ENCODE assay signal across 8 cellular contexts in the genomic region with DNA sequence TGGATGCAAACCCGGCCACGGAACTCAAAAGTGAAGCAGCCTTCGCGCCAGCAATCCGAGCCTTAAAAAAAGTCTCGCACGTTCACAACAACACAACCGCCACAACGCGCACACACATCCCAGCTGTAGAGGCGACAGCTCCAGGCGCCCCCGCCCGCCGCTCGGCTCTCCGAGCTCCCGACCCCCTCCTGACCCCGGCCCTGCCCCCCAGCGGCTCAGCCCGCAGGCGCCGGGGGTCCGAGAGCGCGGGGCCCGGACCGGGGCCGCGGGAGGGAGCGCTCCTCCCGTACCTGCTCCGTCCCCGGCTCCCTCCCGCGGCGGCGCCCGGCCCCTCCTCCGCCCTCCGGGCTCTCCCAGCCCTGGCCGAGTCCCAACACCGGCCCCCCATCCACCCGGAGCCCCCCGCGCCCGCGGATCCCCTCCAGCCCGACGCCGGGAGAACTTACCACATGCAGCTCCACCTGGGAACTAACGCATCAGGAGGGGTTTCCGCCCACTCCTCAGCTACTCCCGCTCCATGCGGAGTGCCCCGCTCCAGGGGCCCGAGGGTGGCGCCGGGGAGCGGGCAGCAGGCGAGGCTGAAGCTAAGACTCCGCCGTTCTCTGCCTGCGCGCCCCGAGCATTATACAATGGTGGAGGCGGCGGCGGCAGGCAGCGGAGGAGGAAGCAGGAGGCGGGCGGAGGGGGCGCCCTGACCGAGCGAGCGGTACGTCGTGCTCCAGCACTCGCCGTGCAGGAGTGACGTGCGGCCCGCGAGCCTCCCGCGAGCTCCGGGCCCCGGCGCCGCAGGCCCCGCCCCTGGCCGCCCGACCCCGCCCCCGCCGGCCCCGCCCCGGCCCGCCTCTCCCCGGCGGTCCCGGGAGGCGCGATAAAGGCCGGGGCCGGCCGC. TPM values are rescaled to one million over a fixed set of nuclear protein-coding genes. Genes with fewer than 3 reads are reported as not detected.
A peak's percentile ranks its signal among the peaks of the same experiment; 100 is the strongest.
DNase-seq lines count a peak whose midpoint lies in the region; ATAC-seq and TF ChIP-seq lines count a peak whose summit lies in the region.

Gene SERTAD2 (minus strand): TSS at position 740 of the 889 bp plus-strand sequence. CDS start 17,042 bp downstream, outside the sequence.

- peak within 1 kb of the TSS; percentile 73 for H3K27ac Mint-ChIP-seq in stimulated activated effector memory CD8-positive, alpha-beta T cell treated with anti-CD3 and anti-CD28 coated beads, Interleukin-12 subunit alpha, Interleukin-12 subunit beta, amount 100 ng/mL, for 72 hours

- TF ChIP-seq POLR2A in IMR-90 (IDR thresholded peaks at IDR 0.05; ENCODE audit: low read depth, low read length), result no peak

- DNase-seq in D341Med (ENCODE audit: low spot score), result peak; percentile 96
- peak; percentile 84 for DNase-seq in IMR-90
- peak; percentile 81 for DNase-seq in PC-3
- DNase-seq in activated T-cell treated with anti-CD3 and anti-CD28 coated beads for 48 hours (ENCODE audit: low read depth), result peak; percentile 78
- peak; percentile 67 to 86 for DNase-seq in stimulated activated effector memory CD8-positive, alpha-beta T cell treated with anti-CD3 and anti-CD28 coated beads, Interleukin-12 subunit alpha, Interleukin-12 subunit beta, amount 100 ng/mL, for 72 hours (ENCODE audit: low spot score in 2 of 2)

- H2AK5ac ChIP-seq in IMR-90 (ENCODE audit: low read depth, low read length), result peak within 1 kb of the TSS; percentile 91

- in situ Hi-C loops in IMR-90 (cut with MboI; ENCODE audit: low sequenced_read_pairs), result no loop called here

- peaks cover 10 to 36% of the 10 kb centered on the region in 2 experiments; a peak in 3 of 4 replicates for H3K79me1 ChIP-seq in IMR-90 (ENCODE audit: low read depth in 1 of 2, low read length in 2 of 2)

- H3F3A ChIP-seq in PC-3 (ENCODE audit: low read length, unreplicated experiment), result peaks cover 6% of the 10 kb centered on the region

- H4K8ac ChIP-seq in IMR-90 (ENCODE audit: low read depth in 2 of 2, low read length in 2 of 2), result peak within 1 kb of the TSS; percentile 87 to 90

- peak within 1 kb of the TSS; percentile 98 for H2BK5ac ChIP-seq in IMR-90 (ENCODE audit: low read depth, low read length, poor library complexity, severe bottlenecking)

- TF ChIP-seq CTCF in IMR-90 (conservative IDR thresholded peaks at IDR 0.05; ENCODE audit: low read depth, low read length), result peak; percentile 16; the same call in 1 of the 2 replicates
- TF ChIP-seq CTCF in PC-3 (conservative IDR thresholded peaks at IDR 0.05; ENCODE audit: low read depth, low read length), result no peak; the same call in 1 of the 2 replicates

- POLR2A ChIA-PET in IMR-90 (lab: Charles Lee; ENCODE audit: unreplicated experiment), result interaction anchor here (0.5 to 1.9 kb wide), 10 partner anchors 8 to 401 kb away, joined by 3 to 8 read pairs (median 4); no protein-coding TSS in a partner anchor
- POLR2A ChIA-PET in PC-3 (lab: Charles Lee; ENCODE audit: unreplicated experiment), result interaction anchor here (0.6 to 3.3 kb wide), 12 partner anchors 9 to 1535 kb away, joined by 3 to 46 read pairs (median 4); no protein-coding TSS in a partner anchor

- intact Hi-C loops in IMR-90 (cut with micrococcal nuclease) (loop anchor here (1.0 to 5.0 kb wide), 3 partner anchors 79 to 212 kb away; no protein-coding TSS in a partner anchor), PC-3 (cut with micrococcal nuclease) (no loop called here)

- peak within 1 kb of the TSS; percentile 98 for H3K4me3 ChIP-seq in IMR-90 (ENCODE audit: insufficient read depth, low read depth, low read length)
- peak within 1 kb of the TSS; percentile 94 for H3K4me3 ChIP-seq in PC-3 (ENCODE audit: low read length)
- H3K4me3 ChIP-seq in esophagus (ENCODE audit: low read depth in 1 of 2, low read length in 2 of 2), result peak within 1 kb of the TSS; percentile 74 to 76
- H3K4me3 ChIP-seq in muscle layer of duodenum (ENCODE audit: low read depth in 1 of 2, low read length in 2 of 2), result peak within 1 kb of the TSS; percentile 81 to 85

- H3K18ac ChIP-seq in IMR-90 (ENCODE audit: low read depth, low read length), result peak within 1 kb of the TSS; percentile 94

- no peaks in the 10 kb centered on the region for H3K9me1 ChIP-seq in IMR-90 (ENCODE audit: insufficient read depth, low read length)

- H3K4me1 Mint-ChIP-seq in stimulated activated effector memory CD8-positive, alpha-beta T cell treated with anti-CD3 and anti-CD28 coated beads, Interleukin-12 subunit alpha, Interleukin-12 subunit beta, amount 100 ng/mL, for 72 hours, result peaks cover 37% of the 10 kb centered on the region

- H4K20me1 ChIP-seq in IMR-90 (ENCODE audit: insufficient read depth, low read length) (peaks cover 36% of the 10 kb centered on the region), PC-3 (ENCODE audit: low read length) (peaks cover 34% of the 10 kb centered on the region)

- H3K9me3 ChIP-seq in IMR-90 (ENCODE audit: control insufficient read depth, insufficient read depth, low read length) (no peaks in the 10 kb centered on the region), PC-3 (ENCODE audit: low read length) (no peaks in the 10 kb centered on the region), esophagus (ENCODE audit: control insufficient read depth in 2 of 2, insufficient read depth in 1 of 2, low read depth in 1 of 2, low read length in 1 of 2) (no peaks in the 10 kb centered on the region), muscle layer of duodenum (ENCODE audit: control insufficient read depth in 1 of 2, low read length in 2 of 2) (no peaks in the 10 kb centered on the region)

- no peaks in the 10 kb centered on the region for H3K36me3 ChIP-seq in IMR-90 (ENCODE audit: control insufficient read depth, insufficient read depth, low read length)
- no peaks in the 10 kb centered on the region for H3K36me3 ChIP-seq in PC-3 (ENCODE audit: low read depth, low read length)
- H3K36me3 ChIP-seq in esophagus (ENCODE audit: control insufficient read depth in 2 of 2, insufficient read depth in 2 of 2, low read length in 1 of 2), result no peaks in the 10 kb centered on the region
- peaks cover 0 to 17% of the 10 kb centered on the region in 2 donors for H3K36me3 ChIP-seq in muscle layer of duodenum (ENCODE audit: control insufficient read depth in 1 of 2, insufficient read depth in 2 of 2, low read length in 2 of 2)

- H2BK15ac ChIP-seq in IMR-90 (ENCODE audit: low read depth, low read length), result peak within 1 kb of the TSS; percentile 87; the same call in 2 of the 3 replicates

- peak within 1 kb of the TSS; percentile 87 for H2BK120ac ChIP-seq in IMR-90 (ENCODE audit: low read depth, low read length)

- H3K9ac ChIP-seq in IMR-90 (ENCODE audit: low read depth, low read length) (peak within 1 kb of the TSS; percentile 92), PC-3 (ENCODE audit: low read length) (peak within 1 kb of the TSS; percentile 78)

- H3K56ac ChIP-seq in IMR-90 (ENCODE audit: extremely low read depth, insufficient read depth, low read length), result peak within 1 kb of the TSS; percentile 89

- no peaks in the 10 kb centered on the region for H3K9me2 ChIP-seq in PC-3 (replicated peaks; ENCODE audit: low read length)

- H3K27me3 ChIP-seq in IMR-90 (ENCODE audit: control insufficient read depth, insufficient read depth, low read length), result no peaks in the 10 kb centered on the region
- no peaks in the 10 kb centered on the region for H3K27me3 ChIP-seq in PC-3 (ENCODE audit: low read length)
- no peaks in the 10 kb centered on the region for H3K27me3 ChIP-seq in esophagus (ENCODE audit: control insufficient read depth in 1 of 2, insufficient read depth in 2 of 2, low read length in 2 of 2)
- H3K27me3 ChIP-seq in muscle layer of duodenum (ENCODE audit: low read depth, low read length), result no peaks in the 10 kb centered on the region

- H3K23ac ChIP-seq in IMR-90 (ENCODE audit: low read depth, low read length), result peak within 1 kb of the TSS; percentile 96

- peak within 1 kb of the TSS; percentile 96 for H3K4ac ChIP-seq in IMR-90 (ENCODE audit: low read depth, low read length)

- no peaks in the 10 kb centered on the region for H3K36me3 Mint-ChIP-seq in stimulated activated effector memory CD8-positive, alpha-beta T cell treated with anti-CD3 and anti-CD28 coated beads, Interleukin-12 subunit alpha, Interleukin-12 subunit beta, amount 100 ng/mL, for 72 hours

- H3K4me1 ChIP-seq in IMR-90 (ENCODE audit: control insufficient read depth, insufficient read depth, low read length), result peaks cover 5% of the 10 kb centered on the region
- peaks cover 47% of the 10 kb centered on the region for H3K4me1 ChIP-seq in PC-3 (ENCODE audit: insufficient read depth, low read length)
- peaks cover 2 to 3% of the 10 kb centered on the region in 2 donors for H3K4me1 ChIP-seq in esophagus (ENCODE audit: control insufficient read depth in 2 of 2, insufficient read depth in 2 of 2, low read length in 1 of 2)
- peaks cover 32 to 36% of the 10 kb centered on the region in 2 donors for H3K4me1 ChIP-seq in muscle layer of duodenum (ENCODE audit: control insufficient read depth in 1 of 2, insufficient read depth in 2 of 2, low read length in 2 of 2)

- peak within 1 kb of the TSS; percentile 89 for H4K5ac ChIP-seq in IMR-90 (ENCODE audit: low read depth, low read length)

- 0% methylated on average over 15 of the region's 107 CpGs; no CpG with 5 or more reads in 1 of the 2 experiments for WGBS in IMR-90 (ENCODE audit: extremely low coverage in 2 of 2, insufficient read length in 1 of 2), 2 experiments
- WGBS in esophagus, 2 donors, result 0% methylated on average over 66 to 106 of the region's 107 CpGs

- ATAC-seq in GM21515 (IDR thresholded peaks at IDR 0.05; ENCODE audit: unreplicated experiment) (peak; percentile 61), IMR-90 (ENCODE audit: low read depth) (peak; percentile 91), PC-3 (peak; percentile 68)
- peak; percentile 90 for ATAC-seq in stimulated activated effector memory CD8-positive, alpha-beta T cell treated with anti-CD3 and anti-CD28 coated beads, Interleukin-12 subunit alpha, Interleukin-12 subunit beta, amount 100 ng/mL, for 72 hours

- dilution Hi-C loops in IMR-90 (cut with HindIII; ENCODE audit: low sequenced_read_pairs, unreplicated experiment), result no loop called here

- peak within 1 kb of the TSS; percentile 98 for H3K27ac ChIP-seq in IMR-90 (ENCODE audit: insufficient read depth, low read length)
- peak within 1 kb of the TSS; percentile 58 for H3K27ac ChIP-seq in PC-3 (ENCODE audit: low read length)
- peak within 1 kb of the TSS; percentile 99 for H3K27ac ChIP-seq in esophagus (ENCODE audit: low read depth in 2 of 2, low read length in 1 of 2)
- peak within 1 kb of the TSS; percentile 96 for H3K27ac ChIP-seq in muscle layer of duodenum (ENCODE audit: low read length)

- H3K9me3 Mint-ChIP-seq in stimulated activated effector memory CD8-positive, alpha-beta T cell treated with anti-CD3 and anti-CD28 coated beads, Interleukin-12 subunit alpha, Interleukin-12 subunit beta, amount 100 ng/mL, for 72 hours, result no peaks in the 10 kb centered on the region

- CTCF ChIA-PET in IMR-90 (lab: Yijun Ruan, JAX) (interaction anchor here (0.6 to 2.4 kb wide), 7 partner anchors 10 to 235 kb away, joined by 3 to 6 read pairs (median 4); no protein-coding TSS in a partner anchor), PC-3 (lab: Charles Lee) (interaction anchor here (0.5 to 2.7 kb wide), 4 partner anchors 8 to 211 kb away, joined by 5 to 18 read pairs (median 10); no protein-coding TSS in a partner anchor)

- H2AFZ ChIP-seq in IMR-90 (replicated peaks; ENCODE audit: low read length, poor library complexity) (peak within 1 kb of the TSS; percentile 94), PC-3 (ENCODE audit: low read length) (peak within 1 kb of the TSS; percentile 70)

- peaks cover 63% of the 10 kb centered on the region for H3K79me2 ChIP-seq in PC-3 (ENCODE audit: low read length)

- peak within 1 kb of the TSS; percentile 73 for H3K4me3 Mint-ChIP-seq in stimulated activated effector memory CD8-positive, alpha-beta T cell treated with anti-CD3 and anti-CD28 coated beads, Interleukin-12 subunit alpha, Interleukin-12 subunit beta, amount 100 ng/mL, for 72 hours

- peak within 1 kb of the TSS; percentile 43 for H2BK20ac ChIP-seq in IMR-90 (ENCODE audit: low read depth, low read length)

- peak within 1 kb of the TSS; percentile 96 for H4K91ac ChIP-seq in IMR-90 (ENCODE audit: insufficient read depth, low read depth, low read length)

- H3K4me2 ChIP-seq in IMR-90 (ENCODE audit: low read depth, low read length), result peak within 1 kb of the TSS; percentile 96
- H3K4me2 ChIP-seq in PC-3 (ENCODE audit: low read length), result peak within 1 kb of the TSS; percentile 94

- peak; percentile 24; the same call in 1 of the 2 replicates for TF ChIP-seq RAD21 in IMR-90 (IDR thresholded peaks at IDR 0.05; ENCODE audit: low read length)

- H3K14ac ChIP-seq in IMR-90 (replicated peaks; ENCODE audit: low read depth, low read length), result peak within 1 kb of the TSS; percentile 87

- H2AK9ac ChIP-seq in IMR-90 (replicated peaks; ENCODE audit: low read depth, low read length, poor library complexity), result peak within 1 kb of the TSS; percentile 88

- no TSS peak for BruUV-seq in IMR-90 (replicated peaks; lab: Mats Ljungman, UMichigan)
- BruUV-seq in PC-3 (replicated peaks; lab: Mats Ljungman, UMichigan), result no TSS peak

RNA-seq across cellular contexts. Expression of gene SERTAD2, which starts in this region (rescaled TPM):
- total RNA-seq in IMR-90 (2012; rRNA removed) (5.0 and 6.7 TPM in 2 replicates), PC-3 (2014; rRNA removed) (19.8 and 34.9 TPM in 2 replicates)
- polyA plus RNA-seq in IMR-90 (2012; rRNA removed) (11.0 and 12.7 TPM in 2 replicates), esophagus (10 to 100 TPM; 13.6 to 22.9 TPM)
- polyA plus RNA-seq in IMR-90 (2012; cell fraction: cytosol; rRNA removed), result 5.3 and 11.9 TPM in 2 replicates
- 6.0 TPM in 2 replicates for polyA plus RNA-seq in IMR-90 (2012; cell fraction: nucleus; rRNA removed; ENCODE audit: low replicate concordance)

Comparison
In these comparisons a context has a peak if more than half of its experiments do, and no peak if none do; other contexts are left out.
1. Peak in every context shown above with its lines: DNase-seq, ATAC-seq, H3K4me3 ChIP-seq and H3K27ac ChIP-seq.